Comparison of ENCODE assay signal across 1 cellular context in genomic region chr12:124874988-124875802, GRCh38.
TF ChIP-seq lines count a peak whose summit lies in the region.

No MANE protein-coding gene starts in this region.

TF ChIP-seq in H1, 55 proteins besides CTCF, POLR2A, EP300 and RAD21:
- no peak for TF ChIP-seq CHD7 (IDR thresholded peaks at IDR 0.05; ENCODE audit: insufficient replicate concordance, low read length)
- TF ChIP-seq SRF (IDR thresholded peaks at IDR 0.05; ENCODE audit: low read depth, low read length) = no peak
- TF ChIP-seq RNF2 (IDR thresholded peaks at IDR 0.05; ENCODE audit: borderline replicate concordance, low read depth, low read length, missing control alignments, poor library complexity, severe bottlenecking) = no peak
- TF ChIP-seq CREB1 (IDR thresholded peaks at IDR 0.05) = no peak
- TF ChIP-seq GTF2F1 (IDR thresholded peaks at IDR 0.05; ENCODE audit: borderline replicate concordance, low read depth, low read length) = no peak
- TF ChIP-seq EZH2 (IDR thresholded peaks at IDR 0.05; ENCODE audit: low read depth, low read length, severe bottlenecking) = no peak
- no peak for TF ChIP-seq SUZ12 (IDR thresholded peaks at IDR 0.05; ENCODE audit: low read length)
- TF ChIP-seq NRF1 (IDR thresholded peaks at IDR 0.05; ENCODE audit: low read depth, low read length) = no peak
- no peak for TF ChIP-seq BCL11A (IDR thresholded peaks at IDR 0.05; ENCODE audit: low read depth in 2 of 2, low read length in 2 of 2)
- TF ChIP-seq ATF2 (IDR thresholded peaks at IDR 0.05; ENCODE audit: low read length) = no peak
- no peak for TF ChIP-seq KDM5A (IDR thresholded peaks at IDR 0.05; ENCODE audit: low read length)
- no peak for TF ChIP-seq TAF1 (IDR thresholded peaks at IDR 0.05; ENCODE audit: low read depth, low read length)
- no peak for TF ChIP-seq E2F6 (IDR thresholded peaks at IDR 0.05)
TF ChIP-seq in H1: peak in this region for 0.
